In genomic region chr2:213766465-213766891, GRCh38 we compare ENCODE assay signal across 9 cellular contexts.
A peak's percentile ranks its signal among the peaks of the same experiment; 100 is the strongest.
DNase-seq lines count a peak whose midpoint lies in the region; ATAC-seq and TF ChIP-seq lines count a peak whose summit lies in the region.
"Had no signal": no experiment of that assay in that cellular context is flagged by ENCODE, and none has a peak within 500 bp of the region (broad histone marks: within the 10 kb centered on the region; RNA-seq: fewer than 3 reads in every experiment).

No MANE protein-coding gene starts in this region.

- no peaks in the 10 kb centered on the region for H3K36me3 Mint-ChIP-seq in T-helper 2 cell treated with Interferon-gamma antibody and Interleukin-4, amounts not matched to agents 5 μg/mL and 100 μg/mL, for 36 hours (ENCODE audit: low read depth)

- no peaks in the 10 kb centered on the region for H3K4me1 Mint-ChIP-seq in T-helper 2 cell treated with Interferon-gamma antibody and Interleukin-4, amounts not matched to agents 5 μg/mL and 100 μg/mL, for 36 hours (ENCODE audit: low read depth)

- no peak overlapping the region for H2AFZ ChIP-seq in osteoblast (ENCODE audit: low read length)

- no peaks in the 10 kb centered on the region for H3K9me3 ChIP-seq in osteoblast (ENCODE audit: low read depth, low read length)

- no peaks in the 10 kb centered on the region for H4K20me1 ChIP-seq in osteoblast (ENCODE audit: insufficient read depth, low read length)

- no peak overlapping the region for H3K4me3 ChIP-seq in osteoblast (ENCODE audit: insufficient read depth, low read length)

- no peak overlapping the region for H3K27ac ChIP-seq in osteoblast (ENCODE audit: low read depth, low read length)

- no peaks in the 10 kb centered on the region for H3K4me1 ChIP-seq in osteoblast (ENCODE audit: insufficient read depth, low read length)

- no peaks in the 10 kb centered on the region for H3K27me3 ChIP-seq in osteoblast (ENCODE audit: insufficient read depth, low read length)

- H3K4me3 Mint-ChIP-seq in T-helper 2 cell treated with Interferon-gamma antibody and Interleukin-4, amounts not matched to agents 5 μg/mL and 100 μg/mL, for 36 hours = no peak overlapping the region

- H3K36me3 ChIP-seq in osteoblast (ENCODE audit: insufficient read depth, low read length) = no peaks in the 10 kb centered on the region

- H3K4me2 ChIP-seq in osteoblast (ENCODE audit: insufficient read depth, low read length) = no peak overlapping the region

- no peaks in the 10 kb centered on the region for H3K79me2 ChIP-seq in osteoblast (ENCODE audit: insufficient read depth, low read length)

- H3K9me3 Mint-ChIP-seq in T-helper 2 cell treated with Interferon-gamma antibody and Interleukin-4, amounts not matched to agents 5 μg/mL and 100 μg/mL, for 36 hours = no peaks in the 10 kb centered on the region

- H3K27me3 Mint-ChIP-seq in T-helper 2 cell treated with Interferon-gamma antibody and Interleukin-4, amounts not matched to agents 5 μg/mL and 100 μg/mL, for 36 hours (ENCODE audit: low read depth) = no peaks in the 10 kb centered on the region

- H3K27ac Mint-ChIP-seq in T-helper 2 cell treated with Interferon-gamma antibody and Interleukin-4, amounts not matched to agents 5 μg/mL and 100 μg/mL, for 36 hours = no peak overlapping the region

- DNase-seq in islet precursor cell (peak; percentile 74), kidney glomerular epithelial cell (lab: John Stamatoyannopoulos, UW) (no peak), osteoblast (ENCODE audit: insufficient read length, low spot score, missing footprints) (no peak), SHP77 treated with DMSO at 0.1 percent for 48 hours (lab: John Stamatoyannopoulos, UW) (no peak)
- DNase-seq in T-helper 2 cell treated with Interferon-gamma antibody and Interleukin-4, amounts not matched to agents 5 μg/mL and 100 μg/mL, for 36 hours (ENCODE audit: low spot score) = no peak
- DNase-seq: posterior cingulate gyrus had no signal

- ATAC-seq in GM18508 (IDR thresholded peaks at IDR 0.05; ENCODE audit: insufficient read depth, unreplicated experiment) (peak; percentile 98), GM21529 (IDR thresholded peaks at IDR 0.05; ENCODE audit: unreplicated experiment) (peak; percentile 94), HG03439 (IDR thresholded peaks at IDR 0.05; ENCODE audit: unreplicated experiment) (peak; percentile 96)

- TF ChIP-seq CTCF in osteoblast (IDR thresholded peaks at IDR 0.05; ENCODE audit: extremely low read depth, low read depth, low read length) = no peak
